ENCODE assay signal across 1 cellular context in genomic region chr2:48721158-48721557, GRCh38.
TF ChIP-seq lines count a peak whose summit lies in the region.

No MANE protein-coding gene starts in this region.

TF ChIP-seq in IMR-90, 13 proteins besides CTCF, POLR2A, EP300 and RAD21 (continued from another document):
- TF ChIP-seq RCOR1 (IDR thresholded peaks at IDR 0.05; ENCODE audit: insufficient replicate concordance, low read length) (no peak), FOS (IDR thresholded peaks at IDR 0.05; ENCODE audit: low read depth, low read length) (no peak)
